In genomic region chr2:73821227-73821626, GRCh38 we compare ENCODE assay signal across 10 cellular contexts.
A peak's percentile ranks its signal among the peaks of the same experiment; 100 is the strongest.
DNase-seq lines count a peak whose midpoint lies in the region; ATAC-seq and TF ChIP-seq lines count a peak whose summit lies in the region.
"Had no signal": no experiment of that assay in that cellular context is flagged by ENCODE, and none has a peak within 500 bp of the region (broad histone marks: within the 10 kb centered on the region; RNA-seq: fewer than 3 reads in every experiment).

No MANE protein-coding gene starts in this region.

- peak; percentile 68 for ATAC-seq in GM18870 (IDR thresholded peaks at IDR 0.05; ENCODE audit: unreplicated experiment)
- peak; percentile 89 for ATAC-seq in HG02610 (IDR thresholded peaks at IDR 0.05; ENCODE audit: unreplicated experiment)
- ATAC-seq in HG03571 (IDR thresholded peaks at IDR 0.05; ENCODE audit: unreplicated experiment) = peak; percentile 56

- DNase-seq in GM10248 (ENCODE audit: extremely low spot score) = peak; percentile 50
- no peak for DNase-seq in HUDEP-2 (lab: John Stamatoyannopoulos, UW; ENCODE audit: unreplicated experiment in 76 of 76)
- DNase-seq in foreskin fibroblast = no peak
- DNase-seq in Ammon's horn (ENCODE audit: low spot score) = no peak
- no peak for DNase-seq in HuH-7 (ENCODE audit: low spot score)
- DNase-seq: Kasumi-1, NCI-H524 treated with DMSO at 0.1 percent for 48 hours had no signal

- POLR2A ChIA-PET in GM10248 (lab: Yijun Ruan, JAX) = no interaction called here

- CTCF ChIA-PET in GM10248 (lab: Yijun Ruan, JAX) = interaction anchor here (0.9 to 8.6 kb wide), 7 partner anchors 10 to 514 kb away, joined by 3 to 177 read pairs (median 4); partner anchors contain the start of gene BOLA3

- TF ChIP-seq CTCF in GM10248 (IDR thresholded peaks at IDR 0.05; ENCODE audit: control extremely low read depth, extremely low read depth, low read depth, missing control alignments) = no peak
- TF ChIP-seq CTCF in foreskin fibroblast (IDR thresholded peaks at IDR 0.05; ENCODE audit: low read depth, low read length) = no peak

- H3K4me3 ChIP-seq in foreskin fibroblast (ENCODE audit: low read depth in 1 of 2, low read length in 2 of 2) = no peak overlapping the region
